1 cellular context compared by ENCODE assay signal in the genomic region with DNA sequence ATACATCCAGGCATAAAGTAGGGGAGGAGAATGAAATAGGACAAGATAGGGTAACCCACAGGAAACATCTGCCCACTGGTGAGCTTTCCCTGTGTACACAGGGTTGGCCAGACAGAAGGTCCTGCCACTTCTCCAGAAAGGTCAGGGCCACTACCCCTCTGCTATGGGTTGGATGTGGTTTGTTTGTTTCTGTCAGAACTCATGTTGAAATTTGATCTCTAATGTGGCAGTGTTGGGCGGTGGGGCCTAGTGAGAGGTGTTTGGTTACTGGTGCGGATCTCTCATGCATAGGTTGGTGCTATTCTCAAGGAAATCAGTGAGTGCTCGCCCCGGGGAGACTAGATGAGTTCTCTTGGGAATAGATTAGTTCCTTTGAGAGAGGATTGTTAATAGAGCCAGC.
TF ChIP-seq lines count a peak whose summit lies in the region.

No MANE protein-coding gene starts in this region.

TF ChIP-seq in HepG2, 621 proteins besides CTCF, POLR2A, EP300 and RAD21 (continued from another document and continues in another):
- TF ChIP-seq, protein P1, sequence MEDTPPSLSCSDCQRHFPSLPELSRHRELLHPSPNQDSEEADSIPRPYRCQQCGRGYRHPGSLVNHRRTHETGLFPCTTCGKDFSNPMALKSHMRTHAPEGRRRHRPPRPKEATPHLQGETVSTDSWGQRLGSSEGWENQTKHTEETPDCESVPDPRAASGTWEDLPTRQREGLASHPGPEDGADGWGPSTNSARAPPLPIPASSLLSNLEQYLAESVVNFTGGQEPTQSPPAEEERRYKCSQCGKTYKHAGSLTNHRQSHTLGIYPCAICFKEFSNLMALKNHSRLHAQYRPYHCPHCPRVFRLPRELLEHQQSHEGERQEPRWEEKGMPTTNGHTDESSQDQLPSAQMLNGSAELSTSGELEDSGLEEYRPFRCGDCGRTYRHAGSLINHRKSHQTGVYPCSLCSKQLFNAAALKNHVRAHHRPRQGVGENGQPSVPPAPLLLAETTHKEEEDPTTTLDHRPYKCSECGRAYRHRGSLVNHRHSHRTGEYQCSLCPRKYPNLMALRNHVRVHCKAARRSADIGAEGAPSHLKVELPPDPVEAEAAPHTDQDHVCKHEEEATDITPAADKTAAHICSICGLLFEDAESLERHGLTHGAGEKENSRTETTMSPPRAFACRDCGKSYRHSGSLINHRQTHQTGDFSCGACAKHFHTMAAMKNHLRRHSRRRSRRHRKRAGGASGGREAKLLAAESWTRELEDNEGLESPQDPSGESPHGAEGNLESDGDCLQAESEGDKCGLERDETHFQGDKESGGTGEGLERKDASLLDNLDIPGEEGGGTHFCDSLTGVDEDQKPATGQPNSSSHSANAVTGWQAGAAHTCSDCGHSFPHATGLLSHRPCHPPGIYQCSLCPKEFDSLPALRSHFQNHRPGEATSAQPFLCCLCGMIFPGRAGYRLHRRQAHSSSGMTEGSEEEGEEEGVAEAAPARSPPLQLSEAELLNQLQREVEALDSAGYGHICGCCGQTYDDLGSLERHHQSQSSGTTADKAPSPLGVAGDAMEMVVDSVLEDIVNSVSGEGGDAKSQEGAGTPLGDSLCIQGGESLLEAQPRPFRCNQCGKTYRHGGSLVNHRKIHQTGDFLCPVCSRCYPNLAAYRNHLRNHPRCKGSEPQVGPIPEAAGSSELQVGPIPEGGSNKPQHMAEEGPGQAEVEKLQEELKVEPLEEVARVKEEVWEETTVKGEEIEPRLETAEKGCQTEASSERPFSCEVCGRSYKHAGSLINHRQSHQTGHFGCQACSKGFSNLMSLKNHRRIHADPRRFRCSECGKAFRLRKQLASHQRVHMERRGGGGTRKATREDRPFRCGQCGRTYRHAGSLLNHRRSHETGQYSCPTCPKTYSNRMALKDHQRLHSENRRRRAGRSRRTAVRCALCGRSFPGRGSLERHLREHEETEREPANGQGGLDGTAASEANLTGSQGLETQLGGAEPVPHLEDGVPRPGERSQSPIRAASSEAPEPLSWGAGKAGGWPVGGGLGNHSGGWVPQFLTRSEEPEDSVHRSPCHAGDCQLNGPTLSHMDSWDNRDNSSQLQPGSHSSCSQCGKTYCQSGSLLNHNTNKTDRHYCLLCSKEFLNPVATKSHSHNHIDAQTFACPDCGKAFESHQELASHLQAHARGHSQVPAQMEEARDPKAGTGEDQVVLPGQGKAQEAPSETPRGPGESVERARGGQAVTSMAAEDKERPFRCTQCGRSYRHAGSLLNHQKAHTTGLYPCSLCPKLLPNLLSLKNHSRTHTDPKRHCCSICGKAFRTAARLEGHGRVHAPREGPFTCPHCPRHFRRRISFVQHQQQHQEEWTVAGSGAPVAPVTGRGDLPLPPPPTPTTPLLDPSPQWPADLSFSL (CRISPR knock-in tag; IDR thresholded peaks at IDR 0.05) = no peak
- TF ChIP-seq SP5 (CRISPR knock-in tag; IDR thresholded peaks at IDR 0.05; ENCODE audit: borderline replicate concordance, low read depth) (peak; percentile 57; the same call in 1 of the 2 replicates), TRIM24 (CRISPR knock-in tag; IDR thresholded peaks at IDR 0.05) (no peak), ZNF644 (CRISPR knock-in tag; IDR thresholded peaks at IDR 0.05; ENCODE audit: low read depth) (peak; percentile 95), ZNF275 (CRISPR knock-in tag; IDR thresholded peaks at IDR 0.05; ENCODE audit: borderline replicate concordance) (no peak), ZNF264 (CRISPR knock-in tag; IDR thresholded peaks at IDR 0.05) (peak; percentile 69; the same call in 1 of the 2 replicates), CENPX (CRISPR knock-in tag; IDR thresholded peaks at IDR 0.05) (no peak), ARHGAP35 (CRISPR knock-in tag; IDR thresholded peaks at IDR 0.05; ENCODE audit: borderline replicate concordance) (no peak), ZNF17 (CRISPR knock-in tag; IDR thresholded peaks at IDR 0.05) (no peak), YEATS2 (CRISPR knock-in tag; IDR thresholded peaks at IDR 0.05; ENCODE audit: borderline replicate concordance) (peak; percentile 58; the same call in 1 of the 2 replicates), ZNF18 (CRISPR knock-in tag; IDR thresholded peaks at IDR 0.05; ENCODE audit: insufficient replicate concordance) (no peak), SOX13 (IDR thresholded peaks at IDR 0.05) (no peak), SOX13 (CRISPR knock-in tag; conservative IDR thresholded peaks at IDR 0.05 in 1 of 2, IDR thresholded peaks at IDR 0.05 in 1 of 2) (peak in 1 of 2 experiments; percentile 73; a peak in 2 of 4 replicates), RXRB (CRISPR knock-in tag; IDR thresholded peaks at IDR 0.05; ENCODE audit: borderline replicate concordance) (peak; percentile 83), SMARCC2 (IDR thresholded peaks at IDR 0.05) (no peak), FLYWCH1 (CRISPR knock-in tag; IDR thresholded peaks at IDR 0.05) (no peak), ZNF605 (CRISPR knock-in tag; IDR thresholded peaks at IDR 0.05) (peak; percentile 54; the same call in 1 of the 2 replicates), ZNF891 (CRISPR knock-in tag; IDR thresholded peaks at IDR 0.05) (no peak), POLR2G (IDR thresholded peaks at IDR 0.05; ENCODE audit: low read depth, low read length) (no peak), SIN3A (IDR thresholded peaks at IDR 0.05; ENCODE audit: borderline replicate concordance, low read depth, low read length) (no peak), ZNF510 (CRISPR knock-in tag; IDR thresholded peaks at IDR 0.05; ENCODE audit: low read depth) (0 out of 2 replicates have a peak, but pooled peaks have one; percentile 73), ZBTB21 (CRISPR knock-in tag; IDR thresholded peaks at IDR 0.05) (no peak), HOXA7 (CRISPR knock-in tag; IDR thresholded peaks at IDR 0.05) (no peak), ZNF292 (CRISPR knock-in tag; IDR thresholded peaks at IDR 0.05; ENCODE audit: borderline replicate concordance, low read depth) (no peak), ZNF713 (CRISPR knock-in tag; IDR thresholded peaks at IDR 0.05) (no peak), ZBTB43 (CRISPR knock-in tag; conservative IDR thresholded peaks at IDR 0.05) (0 out of 2 replicates have a peak, but pooled peaks have one; percentile 43), KDM2A (CRISPR knock-in tag; IDR thresholded peaks at IDR 0.05; ENCODE audit: borderline replicate concordance, low read depth) (peak; percentile 30; the same call in 1 of the 2 replicates), MED8 (CRISPR knock-in tag; IDR thresholded peaks at IDR 0.05; ENCODE audit: insufficient replicate concordance) (no peak), FOXO1 (CRISPR knock-in tag; IDR thresholded peaks at IDR 0.05) (peak; percentile 76), ERF (CRISPR knock-in tag; IDR thresholded peaks at IDR 0.05) (peak; percentile 55; the same call in 1 of the 2 replicates), CCAR2 (optimal IDR thresholded peaks at IDR 0.05; ENCODE audit: low read depth, low read length) (no peak), ZNF607 (CRISPR knock-in tag; IDR thresholded peaks at IDR 0.05; ENCODE audit: borderline replicate concordance) (peak; percentile 63; the same call in 1 of the 2 replicates), ZKSCAN1 (IDR thresholded peaks at IDR 0.05; ENCODE audit: low read length) (no peak), AHDC1 (CRISPR knock-in tag; IDR thresholded peaks at IDR 0.05; ENCODE audit: borderline replicate concordance) (peak; percentile 81)
- TF ChIP-seq, protein P2, sequence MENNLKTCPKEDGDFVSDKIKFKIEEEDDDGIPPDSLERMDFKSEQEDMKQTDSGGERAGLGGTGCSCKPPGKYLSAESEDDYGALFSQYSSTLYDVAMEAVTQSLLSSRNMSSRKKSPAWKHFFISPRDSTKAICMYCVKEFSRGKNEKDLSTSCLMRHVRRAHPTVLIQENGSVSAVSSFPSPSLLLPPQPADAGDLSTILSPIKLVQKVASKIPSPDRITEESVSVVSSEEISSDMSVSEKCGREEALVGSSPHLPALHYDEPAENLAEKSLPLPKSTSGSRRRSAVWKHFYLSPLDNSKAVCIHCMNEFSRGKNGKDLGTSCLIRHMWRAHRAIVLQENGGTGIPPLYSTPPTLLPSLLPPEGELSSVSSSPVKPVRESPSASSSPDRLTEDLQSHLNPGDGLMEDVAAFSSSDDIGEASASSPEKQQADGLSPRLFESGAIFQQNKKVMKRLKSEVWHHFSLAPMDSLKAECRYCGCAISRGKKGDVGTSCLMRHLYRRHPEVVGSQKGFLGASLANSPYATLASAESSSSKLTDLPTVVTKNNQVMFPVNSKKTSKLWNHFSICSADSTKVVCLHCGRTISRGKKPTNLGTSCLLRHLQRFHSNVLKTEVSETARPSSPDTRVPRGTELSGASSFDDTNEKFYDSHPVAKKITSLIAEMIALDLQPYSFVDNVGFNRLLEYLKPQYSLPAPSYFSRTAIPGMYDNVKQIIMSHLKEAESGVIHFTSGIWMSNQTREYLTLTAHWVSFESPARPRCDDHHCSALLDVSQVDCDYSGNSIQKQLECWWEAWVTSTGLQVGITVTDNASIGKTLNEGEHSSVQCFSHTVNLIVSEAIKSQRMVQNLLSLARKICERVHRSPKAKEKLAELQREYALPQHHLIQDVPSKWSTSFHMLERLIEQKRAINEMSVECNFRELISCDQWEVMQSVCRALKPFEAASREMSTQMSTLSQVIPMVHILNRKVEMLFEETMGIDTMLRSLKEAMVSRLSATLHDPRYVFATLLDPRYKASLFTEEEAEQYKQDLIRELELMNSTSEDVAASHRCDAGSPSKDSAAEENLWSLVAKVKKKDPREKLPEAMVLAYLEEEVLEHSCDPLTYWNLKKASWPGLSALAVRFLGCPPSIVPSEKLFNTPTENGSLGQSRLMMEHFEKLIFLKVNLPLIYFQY (CRISPR knock-in tag; IDR thresholded peaks at IDR 0.05; ENCODE audit: borderline replicate concordance) = 0 out of 2 replicates have a peak, but pooled peaks have one; percentile 49
- TF ChIP-seq, protein P3, sequence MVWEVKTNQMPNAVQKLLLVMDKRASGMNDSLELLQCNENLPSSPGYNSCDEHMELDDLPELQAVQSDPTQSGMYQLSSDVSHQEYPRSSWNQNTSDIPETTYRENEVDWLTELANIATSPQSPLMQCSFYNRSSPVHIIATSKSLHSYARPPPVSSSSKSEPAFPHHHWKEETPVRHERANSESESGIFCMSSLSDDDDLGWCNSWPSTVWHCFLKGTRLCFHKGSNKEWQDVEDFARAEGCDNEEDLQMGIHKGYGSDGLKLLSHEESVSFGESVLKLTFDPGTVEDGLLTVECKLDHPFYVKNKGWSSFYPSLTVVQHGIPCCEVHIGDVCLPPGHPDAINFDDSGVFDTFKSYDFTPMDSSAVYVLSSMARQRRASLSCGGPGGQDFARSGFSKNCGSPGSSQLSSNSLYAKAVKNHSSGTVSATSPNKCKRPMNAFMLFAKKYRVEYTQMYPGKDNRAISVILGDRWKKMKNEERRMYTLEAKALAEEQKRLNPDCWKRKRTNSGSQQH (CRISPR knock-in tag; IDR thresholded peaks at IDR 0.05; ENCODE audit: low read depth) = no peak
